In the genomic region with DNA sequence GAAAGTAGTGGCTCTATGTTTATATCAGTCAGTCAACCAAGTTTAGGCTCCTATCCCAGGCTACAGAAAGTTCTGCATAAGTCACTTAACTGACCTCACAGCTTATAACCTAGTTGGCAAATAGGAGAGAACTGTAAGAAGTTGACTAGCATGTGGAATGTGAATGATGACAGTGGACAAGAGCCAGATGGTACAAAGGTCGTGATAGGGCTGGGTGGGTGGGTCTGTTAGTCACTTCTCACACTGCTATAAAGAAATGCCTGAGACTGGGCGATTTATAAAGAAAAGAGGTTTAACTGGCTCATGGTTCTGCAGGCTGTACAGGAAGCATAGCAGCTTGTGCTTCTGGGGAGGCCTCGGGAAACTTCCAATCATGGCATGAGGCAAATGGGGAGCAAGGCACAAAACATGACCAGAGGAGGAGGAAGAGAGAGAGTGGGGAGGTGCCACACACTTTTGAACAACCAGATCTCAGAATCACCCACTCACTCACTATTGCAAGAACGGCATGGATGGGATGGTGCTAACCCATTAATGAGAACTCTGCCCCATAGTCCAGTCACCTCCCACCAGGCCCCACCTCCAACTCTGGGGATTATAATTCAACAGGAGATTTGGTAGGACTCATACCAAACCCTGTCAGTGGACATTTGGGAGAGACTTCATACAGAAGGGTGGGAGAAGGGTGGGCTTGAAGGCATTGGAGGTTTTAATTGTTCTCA, we compare ENCODE assay signal across 10 cellular contexts.
DNase-seq lines count a peak whose midpoint lies in the region; ATAC-seq, FAIRE-seq and TF ChIP-seq lines count a peak whose summit lies in the region.
"Had no signal": no experiment of that assay in that cellular context is flagged by ENCODE, and none has a peak within 500 bp of the region (broad histone marks: within the 10 kb centered on the region; RNA-seq: fewer than 3 reads in every experiment).

No MANE protein-coding gene starts in this region.

- H3K27me3 ChIP-seq in bronchial epithelial cell (ENCODE audit: control insufficient read depth, insufficient read depth, low read length) = no peaks in the 10 kb centered on the region
- no peaks in the 10 kb centered on the region for H3K27me3 ChIP-seq in hepatocyte

- H4K20me1 ChIP-seq in hepatocyte (ENCODE audit: insufficient read depth, poor library complexity, severe bottlenecking) = no peaks in the 10 kb centered on the region

- no peak for FAIRE-seq in bronchial epithelial cell (lab: Jason Lieb, UNC)
- FAIRE-seq: frontal cortex had no signal

- peaks cover 5% of the 10 kb centered on the region for H3K36me3 Mint-ChIP-seq in type B pancreatic cell
- H3K36me3 Mint-ChIP-seq: activated naive CD8-positive, alpha-beta T cell treated with anti-CD3 and anti-CD28 coated beads for 36 hours had no signal

- H3K27me3 Mint-ChIP-seq in type B pancreatic cell = no peaks in the 10 kb centered on the region

- no peak overlapping the region for H2AFZ ChIP-seq in hepatocyte

- H3K4me2 ChIP-seq in hepatocyte = peak overlapping the region; percentile 16

- no peak overlapping the region for H3K4me3 ChIP-seq in bronchial epithelial cell (ENCODE audit: low read depth, low read length)
- H3K4me3 ChIP-seq in hepatocyte = no peak overlapping the region

- H3K9me3 ChIP-seq in hepatocyte (ENCODE audit: low read depth) = no peaks in the 10 kb centered on the region

- peaks cover 7% of the 10 kb centered on the region for H3K79me2 ChIP-seq in hepatocyte

- H3K27ac ChIP-seq in hepatocyte = peak overlapping the region; percentile 92

- H3K9me3 Mint-ChIP-seq in type B pancreatic cell = peaks cover 8% of the 10 kb centered on the region
- H3K9me3 Mint-ChIP-seq: activated CD4-positive, alpha-beta memory T cell treated with anti-CD3 and anti-CD28 coated beads, Interleukin-2, amount 10 ng/mL, durations not matched to agents 7 days and 5 days; activated naive CD8-positive, alpha-beta T cell treated with anti-CD3 and anti-CD28 coated beads for 36 hours had no signal

- H3K9me2 ChIP-seq in hepatocyte (replicated peaks; ENCODE audit: insufficient read depth) = no peaks in the 10 kb centered on the region

- H3K36me3 ChIP-seq in bronchial epithelial cell (ENCODE audit: control insufficient read depth, insufficient read depth, low read length) (no peaks in the 10 kb centered on the region), hepatocyte (replicated peaks; ENCODE audit: insufficient read depth, low read depth) (no peaks in the 10 kb centered on the region)

- H3K4me3 Mint-ChIP-seq in type B pancreatic cell = peak overlapping the region; percentile 37
- H3K4me3 Mint-ChIP-seq: activated CD4-positive, alpha-beta memory T cell treated with anti-CD3 and anti-CD28 coated beads, Interleukin-2, amount 10 ng/mL, durations not matched to agents 7 days and 5 days; activated naive CD8-positive, alpha-beta T cell treated with anti-CD3 and anti-CD28 coated beads for 36 hours had no signal

- H3K27ac Mint-ChIP-seq in type B pancreatic cell = peak overlapping the region; percentile 89
- H3K27ac Mint-ChIP-seq: activated CD4-positive, alpha-beta memory T cell treated with anti-CD3 and anti-CD28 coated beads, Interleukin-2, amount 10 ng/mL, durations not matched to agents 7 days and 5 days; activated naive CD8-positive, alpha-beta T cell treated with anti-CD3 and anti-CD28 coated beads for 36 hours had no signal

- peaks cover 22% of the 10 kb centered on the region for H3K4me1 ChIP-seq in hepatocyte (ENCODE audit: insufficient read depth)

- WGBS in hepatocyte (ENCODE audit: low lambda C conversion rate, missing lambda C conversion rate) = 56% methylated on average over 4 of the region's 4 CpGs

- peaks cover 42% of the 10 kb centered on the region for H3K4me1 Mint-ChIP-seq in type B pancreatic cell (ENCODE audit: unreplicated experiment)
- H3K4me1 Mint-ChIP-seq: activated CD4-positive, alpha-beta memory T cell treated with anti-CD3 and anti-CD28 coated beads, Interleukin-2, amount 10 ng/mL, durations not matched to agents 7 days and 5 days; activated naive CD8-positive, alpha-beta T cell treated with anti-CD3 and anti-CD28 coated beads for 36 hours had no signal

- TF ChIP-seq CTCF in bronchial epithelial cell (IDR thresholded peaks at IDR 0.05; ENCODE audit: insufficient read depth, low read length, severe bottlenecking) (no peak), hepatocyte (IDR thresholded peaks at IDR 0.05; ENCODE audit: poor library complexity) (no peak), type B pancreatic cell (conservative IDR thresholded peaks at IDR 0.05) (no peak)

- ATAC-seq in GM19395 (IDR thresholded peaks at IDR 0.05; ENCODE audit: unreplicated experiment) (no peak), GM21529 (IDR thresholded peaks at IDR 0.05; ENCODE audit: unreplicated experiment) (no peak), GM21381 (IDR thresholded peaks at IDR 0.05; ENCODE audit: unreplicated experiment) (no peak)

- DNase-seq in HT1080 (ENCODE audit: low read depth) (peak; percentile 11), bronchial epithelial cell (ENCODE audit: low read depth) (peak; percentile 78), hepatocyte (ENCODE audit: low spot score) (peak; percentile 65), type B pancreatic cell (ENCODE audit: extremely low spot score, unreplicated experiment) (no peak)
- DNase-seq: activated CD4-positive, alpha-beta memory T cell treated with anti-CD3 and anti-CD28 coated beads, Interleukin-2, amount 10 ng/mL, durations not matched to agents 7 days and 5 days; activated naive CD8-positive, alpha-beta T cell treated with anti-CD3 and anti-CD28 coated beads for 36 hours had no signal
